Comparison of ENCODE assay signal across 9 cellular contexts in genomic region chr7:129055861-129056464, GRCh38. TPM values are rescaled to one million over a fixed set of nuclear protein-coding genes. Genes with fewer than 3 reads are reported as not detected.
DNase-seq lines count a peak whose midpoint lies in the region; ATAC-seq and TF ChIP-seq lines count a peak whose summit lies in the region.
"Had no signal": no experiment of that assay in that cellular context is flagged by ENCODE, and none has a peak within 500 bp of the region (broad histone marks: within the 10 kb centered on the region; RNA-seq: fewer than 3 reads in every experiment).

No MANE protein-coding gene starts in this region.

- no peaks in the 10 kb centered on the region for H3K9me3 ChIP-seq in OCI-LY7 (ENCODE audit: low read length)

- H3K4me3 Mint-ChIP-seq in GM23338 = peak overlapping the region; percentile 93

- POLR2A ChIA-PET in OCI-LY7 (lab: Charles Lee) = interaction anchor here (0.6 to 4.7 kb wide), 8 partner anchors 11 to 59 kb away, joined by 3 to 35 read pairs (median 4); no protein-coding TSS in a partner anchor

- H4K20me1 ChIP-seq in GM23338 (replicated peaks; ENCODE audit: insufficient read depth) = peaks cover 12% of the 10 kb centered on the region
- H4K20me1 ChIP-seq in OCI-LY7 (ENCODE audit: insufficient read depth, low read length) = peaks cover 12% of the 10 kb centered on the region; the same call in 1 of the 2 replicates

- peaks cover 23% of the 10 kb centered on the region for H3K4me1 ChIP-seq in GM23338 (ENCODE audit: insufficient read depth)
- peaks cover 28% of the 10 kb centered on the region for H3K4me1 ChIP-seq in OCI-LY7 (ENCODE audit: insufficient read depth, low read length, poor library complexity, severe bottlenecking)

- DNase-seq in GM23338 (ENCODE audit: low spot score) = no peak
- DNase-seq in OCI-LY7 (ENCODE audit: low spot score) = no peak
- DNase-seq in erythroblast (lab: John Stamatoyannopoulos, UW) = peak; percentile 21 to 25
- DNase-seq in retinal pigment epithelial cell (ENCODE audit: low read depth) = no peak
- no peak for DNase-seq in GM19238 (ENCODE audit: insufficient read length, low spot score)
- no peak for DNase-seq in iPS-NIHi7 (ENCODE audit: extremely low spot score)
- DNase-seq: NCI-H1694; stimulated activated CD4-positive, alpha-beta T cell treated with anti-CD3 and anti-CD28 coated beads, Interleukin-4, amount 100 ng/mL, for 1 hour had no signal

- peak overlapping the region; percentile 100; the same call in 1 of the 2 replicates for H3K27ac ChIP-seq in GM23338 (ENCODE audit: low read depth)
- no peak overlapping the region for H3K27ac ChIP-seq in OCI-LY7 (ENCODE audit: low read depth, low read length, poor library complexity, severe bottlenecking)

- H3K27me3 Mint-ChIP-seq in GM23338 (ENCODE audit: insufficient read depth, low read depth, poor library complexity) = peaks cover 14% of the 10 kb centered on the region

- H3K4me2 ChIP-seq in GM23338 = peak overlapping the region; percentile 92
- H3K4me2 ChIP-seq in OCI-LY7 (ENCODE audit: low read length) = peak overlapping the region; percentile 87

- ATAC-seq in GM23338 (no peak), HG02870 (IDR thresholded peaks at IDR 0.05; ENCODE audit: unreplicated experiment) (no peak)

- H3K27me3 ChIP-seq in GM23338 (ENCODE audit: insufficient read depth) = no peaks in the 10 kb centered on the region

- TF ChIP-seq CTCF in GM23338 (conservative IDR thresholded peaks at IDR 0.05; ENCODE audit: low read depth in 2 of 2) (no peak), OCI-LY7 (conservative IDR thresholded peaks at IDR 0.05; ENCODE audit: low read length) (no peak), retinal pigment epithelial cell (conservative IDR thresholded peaks at IDR 0.05; ENCODE audit: low read depth, low read length) (no peak)

- no peaks in the 10 kb centered on the region for H3K9me3 Mint-ChIP-seq in GM23338

- no peak overlapping the region for H3K27ac Mint-ChIP-seq in GM23338

- peaks cover 3% of the 10 kb centered on the region; the same call in 2 of the 3 replicates for H3K36me3 Mint-ChIP-seq in GM23338 (ENCODE audit: low read depth)

- no TSS peak for BruUV-seq in OCI-LY7 (replicated peaks; lab: Mats Ljungman, UMichigan)

- 0 out of 2 replicates have a peak overlapping the region, but pooled peaks have one; percentile 69 for H2AFZ ChIP-seq in GM23338
- H2AFZ ChIP-seq in OCI-LY7 (ENCODE audit: low read length) = no peak overlapping the region; the same call in 1 of the 2 replicates

- CTCF ChIA-PET in OCI-LY7 (lab: Charles Lee; ENCODE audit: unreplicated experiment) = no interaction called here

- TF ChIP-seq POLR2A in erythroblast (IDR thresholded peaks at IDR 0.05; ENCODE audit: low read length) = no peak

- no peaks in the 10 kb centered on the region for H3K9me2 ChIP-seq in GM23338 (ENCODE audit: insufficient read depth)
- H3K9me2 ChIP-seq in OCI-LY7 (ENCODE audit: insufficient read depth, low read length) = no peaks in the 10 kb centered on the region

- H3K79me2 ChIP-seq in GM23338 (replicated peaks; ENCODE audit: insufficient read depth) = peaks cover 36% of the 10 kb centered on the region
- H3K79me2 ChIP-seq in OCI-LY7 (ENCODE audit: insufficient read depth, low read depth, low read length) = peaks cover 36% of the 10 kb centered on the region

- H3K4me3 ChIP-seq in GM23338 = peak overlapping the region; percentile 83
- peak overlapping the region; percentile 95 for H3K4me3 ChIP-seq in OCI-LY7 (ENCODE audit: low read depth, low read length, poor library complexity, severe bottlenecking)
- peak overlapping the region; percentile 98 for H3K4me3 ChIP-seq in retinal pigment epithelial cell (ENCODE audit: low read length)

- 0 out of 2 replicates have a peak, but pooled peaks cover 4% of the 10 kb centered on the region for H3F3A ChIP-seq in GM23338 (replicated peaks; ENCODE audit: low read depth)

- intact Hi-C loops in OCI-LY7 (cut with micrococcal nuclease; ENCODE audit: unreplicated experiment) = loop anchor here (2.0 kb wide), 2 partner anchors 35 to 37 kb away; no protein-coding TSS in a partner anchor

- peaks cover 10% of the 10 kb centered on the region for H3K4me1 Mint-ChIP-seq in GM23338

- no peaks in the 10 kb centered on the region for H3K36me3 ChIP-seq in GM23338 (ENCODE audit: insufficient read depth)
- peaks cover 22% of the 10 kb centered on the region for H3K36me3 ChIP-seq in OCI-LY7 (ENCODE audit: insufficient read depth, low read length)

TF ChIP-seq in GM23338, 12 proteins besides CTCF, POLR2A, EP300 and RAD21:
- no peak for TF ChIP-seq EZH2 (IDR thresholded peaks at IDR 0.05; ENCODE audit: low read depth, unreplicated experiment)
- TF ChIP-seq POLR2AphosphoS5 (IDR thresholded peaks at IDR 0.05; ENCODE audit: low read depth) = peak; percentile 23; the same call in 1 of the 2 replicates
- no peak for TF ChIP-seq NANOG (IDR thresholded peaks at IDR 0.05; ENCODE audit: borderline replicate concordance)

RNA-seq across cellular contexts. Expression of gene TNPO3, which starts 1.1 kb away (rescaled TPM):
- 127 TPM in 2 replicates for total RNA-seq in GM23338 (2014; rRNA removed; shearing (Covaris generic))
- polyA plus RNA-seq in GM23338 (2016; fragmentation: Nextera tagmentation; extraction: Ambion mirVana) = 29.2 and 38.2 TPM in 2 replicates
- total RNA-seq in OCI-LY7 (2014; rRNA removed; shearing (Covaris generic)) = 51.4 and 55.1 TPM in 2 replicates
- total RNA-seq in OCI-LY7 (2022) = 70.6 and 71.7 TPM in 2 replicates

Comparison
In these comparisons a context has a peak if more than half of its experiments do, and no peak if none do; other contexts are left out.
1. DNase-seq: peak in erythroblast (2 of 2); none in GM23338 (single experiment), OCI-LY7 (single experiment), retinal pigment epithelial cell (single experiment), GM19238 (single experiment) and iPS-NIHi7 (single experiment).
2. Peak in every context shown above with its lines, with median percentiles within 50 percentile points of each other: H3K4me3 ChIP-seq.